1 cellular context compared by ENCODE assay signal in the genomic region with DNA sequence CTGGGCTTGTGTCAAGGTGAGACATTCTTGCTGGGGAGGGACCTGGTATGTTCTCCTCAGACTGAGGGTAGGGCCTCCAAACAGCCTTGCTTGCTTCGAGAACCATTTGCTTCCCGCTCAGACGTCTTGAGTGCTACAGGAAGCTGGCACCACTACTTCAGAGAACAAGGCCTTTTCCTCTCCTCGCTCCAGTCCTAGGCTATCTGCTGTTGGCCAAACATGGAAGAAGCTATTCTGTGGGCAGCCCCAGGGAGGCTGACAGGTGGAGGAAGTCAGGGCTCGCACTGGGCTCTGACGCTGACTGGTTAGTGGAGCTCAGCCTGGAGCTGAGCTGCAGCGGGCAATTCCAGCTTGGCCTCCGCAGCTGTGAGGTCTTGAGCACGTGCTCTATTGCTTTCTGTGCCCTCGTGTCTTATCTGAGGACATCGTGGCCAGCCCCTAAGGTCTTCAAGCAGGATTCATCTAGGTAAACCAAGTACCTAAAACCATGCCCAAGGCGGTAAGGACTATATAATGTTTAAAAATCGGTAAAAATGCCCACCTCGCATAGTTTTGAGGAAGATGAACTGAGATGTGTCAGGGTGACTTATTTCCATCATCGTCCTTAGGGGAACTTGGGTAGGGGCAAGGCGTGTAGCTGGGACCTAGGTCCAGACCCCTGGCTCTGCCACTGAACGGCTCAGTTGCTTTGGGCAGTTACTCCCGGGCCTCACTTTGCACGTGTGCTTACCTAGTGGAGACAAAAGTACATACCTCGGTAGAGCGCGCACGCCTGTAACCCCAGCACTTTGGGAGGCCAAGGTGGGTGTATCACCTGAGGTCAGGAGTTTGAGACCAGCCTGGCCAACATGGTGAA.
TF ChIP-seq lines count a peak whose summit lies in the region.

No MANE protein-coding gene starts in this region.

TF ChIP-seq in K562, 482 proteins besides CTCF, POLR2A, EP300 and RAD21 (continued from another document):
- TF ChIP-seq, protein P1, sequence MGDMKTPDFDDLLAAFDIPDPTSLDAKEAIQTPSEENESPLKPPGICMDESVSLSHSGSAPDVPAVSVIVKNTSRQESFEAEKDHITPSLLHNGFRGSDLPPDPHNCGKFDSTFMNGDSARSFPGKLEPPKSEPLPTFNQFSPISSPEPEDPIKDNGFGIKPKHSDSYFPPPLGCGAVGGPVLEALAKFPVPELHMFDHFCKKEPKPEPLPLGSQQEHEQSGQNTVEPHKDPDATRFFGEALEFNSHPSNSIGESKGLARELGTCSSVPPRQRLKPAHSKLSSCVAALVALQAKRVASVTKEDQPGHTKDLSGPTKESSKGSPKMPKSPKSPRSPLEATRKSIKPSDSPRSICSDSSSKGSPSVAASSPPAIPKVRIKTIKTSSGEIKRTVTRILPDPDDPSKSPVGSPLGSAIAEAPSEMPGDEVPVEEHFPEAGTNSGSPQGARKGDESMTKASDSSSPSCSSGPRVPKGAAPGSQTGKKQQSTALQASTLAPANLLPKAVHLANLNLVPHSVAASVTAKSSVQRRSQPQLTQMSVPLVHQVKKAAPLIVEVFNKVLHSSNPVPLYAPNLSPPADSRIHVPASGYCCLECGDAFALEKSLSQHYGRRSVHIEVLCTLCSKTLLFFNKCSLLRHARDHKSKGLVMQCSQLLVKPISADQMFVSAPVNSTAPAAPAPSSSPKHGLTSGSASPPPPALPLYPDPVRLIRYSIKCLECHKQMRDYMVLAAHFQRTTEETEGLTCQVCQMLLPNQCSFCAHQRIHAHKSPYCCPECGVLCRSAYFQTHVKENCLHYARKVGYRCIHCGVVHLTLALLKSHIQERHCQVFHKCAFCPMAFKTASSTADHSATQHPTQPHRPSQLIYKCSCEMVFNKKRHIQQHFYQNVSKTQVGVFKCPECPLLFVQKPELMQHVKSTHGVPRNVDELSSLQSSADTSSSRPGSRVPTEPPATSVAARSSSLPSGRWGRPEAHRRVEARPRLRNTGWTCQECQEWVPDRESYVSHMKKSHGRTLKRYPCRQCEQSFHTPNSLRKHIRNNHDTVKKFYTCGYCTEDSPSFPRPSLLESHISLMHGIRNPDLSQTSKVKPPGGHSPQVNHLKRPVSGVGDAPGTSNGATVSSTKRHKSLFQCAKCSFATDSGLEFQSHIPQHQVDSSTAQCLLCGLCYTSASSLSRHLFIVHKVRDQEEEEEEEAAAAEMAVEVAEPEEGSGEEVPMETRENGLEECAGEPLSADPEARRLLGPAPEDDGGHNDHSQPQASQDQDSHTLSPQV (IDR thresholded peaks at IDR 0.05), result peak; percentile 38; the same call in 1 of the 2 replicates
- TF ChIP-seq POLR2AphosphoS2 (IDR thresholded peaks at IDR 0.05; ENCODE audit: low read length) (peak; percentile 84), SUPT5H (IDR thresholded peaks at IDR 0.05) (peak; percentile 69), MYNN (IDR thresholded peaks at IDR 0.05) (peak; percentile 40; the same call in 1 of the 2 replicates), MYNN (CRISPR knock-in tag; IDR thresholded peaks at IDR 0.05) (no peak), TCF7L2 (IDR thresholded peaks at IDR 0.05; ENCODE audit: low read depth, low read length) (no peak), POLR2AphosphoS5 (IDR thresholded peaks at IDR 0.05; ENCODE audit: control insufficient read depth, insufficient read depth, low read depth, low read length) (peak; percentile 75; the same call in 1 of the 2 replicates), NBN (IDR thresholded peaks at IDR 0.05; ENCODE audit: low read depth) (no peak), ZNF12 (CRISPR knock-in tag; IDR thresholded peaks at IDR 0.05) (no peak)
